In the genomic region with DNA sequence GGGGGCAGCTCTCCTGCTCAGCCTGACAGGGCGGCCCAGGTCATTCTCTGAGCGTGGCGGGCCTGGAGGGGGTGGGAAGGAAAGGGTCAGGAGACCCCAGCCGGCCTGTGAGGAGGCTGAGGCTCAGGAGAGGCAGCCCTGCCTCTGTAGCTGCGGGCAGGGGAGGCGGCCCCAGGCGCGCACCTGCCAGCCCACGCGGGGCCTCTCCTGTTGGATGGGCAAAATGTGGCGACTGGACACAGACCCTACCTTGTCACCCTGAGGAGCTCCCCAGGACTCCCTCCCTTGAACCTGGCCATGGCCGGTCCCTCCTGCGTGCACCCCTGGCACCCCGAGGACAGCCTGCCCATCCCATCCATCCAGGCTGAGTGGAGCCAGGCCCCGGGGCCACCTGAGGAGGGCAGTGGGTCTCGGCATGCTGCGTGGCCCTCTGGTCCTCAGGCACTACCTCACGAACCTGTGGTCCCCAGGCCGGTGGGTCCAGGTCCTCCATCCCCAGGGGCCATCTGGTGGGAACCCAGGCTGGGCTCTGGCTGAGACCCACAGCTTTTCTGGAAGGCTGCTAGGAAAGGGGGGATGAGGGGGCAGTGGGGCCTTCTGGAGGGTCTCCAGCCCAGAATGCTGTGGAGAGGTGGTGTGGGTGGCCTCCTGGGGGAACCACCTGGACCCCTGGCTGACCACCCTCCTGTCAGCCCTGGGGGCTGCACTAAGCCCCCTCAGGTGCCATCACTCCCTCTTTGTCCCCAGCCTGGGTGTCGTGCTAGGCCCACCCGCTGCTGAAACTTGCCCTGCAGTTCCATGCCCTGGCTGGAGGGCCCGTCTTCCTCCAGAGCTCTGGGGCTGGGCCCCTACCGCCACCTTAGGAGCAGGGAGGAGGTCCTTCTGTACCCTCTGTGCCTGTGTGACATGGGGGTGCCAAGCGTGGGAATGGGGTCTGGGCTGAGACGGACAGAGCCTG, we compare ENCODE assay signal across 4 cellular contexts.
TF ChIP-seq lines count a peak whose summit lies in the region.

No MANE protein-coding gene starts in this region.

TF ChIP-seq in SK-N-SH, 30 proteins besides CTCF, POLR2A, EP300 and RAD21:
- no peak for TF ChIP-seq RXRA (IDR thresholded peaks at IDR 0.05; ENCODE audit: borderline replicate concordance, low read depth)
- TF ChIP-seq FOSL2 (IDR thresholded peaks at IDR 0.05; ENCODE audit: borderline replicate concordance, low read depth): no peak
- TF ChIP-seq TCF12 (IDR thresholded peaks at IDR 0.05): no peak

TF ChIP-seq in SK-N-SH treated with all-trans-retinoic acid at 6 μM for 48 hours, 23 proteins besides CTCF, POLR2A, EP300 and RAD21:
- no peak for TF ChIP-seq GLIS3 (CRISPR knock-in tag; IDR thresholded peaks at IDR 0.05)
- TF ChIP-seq, protein P1, sequence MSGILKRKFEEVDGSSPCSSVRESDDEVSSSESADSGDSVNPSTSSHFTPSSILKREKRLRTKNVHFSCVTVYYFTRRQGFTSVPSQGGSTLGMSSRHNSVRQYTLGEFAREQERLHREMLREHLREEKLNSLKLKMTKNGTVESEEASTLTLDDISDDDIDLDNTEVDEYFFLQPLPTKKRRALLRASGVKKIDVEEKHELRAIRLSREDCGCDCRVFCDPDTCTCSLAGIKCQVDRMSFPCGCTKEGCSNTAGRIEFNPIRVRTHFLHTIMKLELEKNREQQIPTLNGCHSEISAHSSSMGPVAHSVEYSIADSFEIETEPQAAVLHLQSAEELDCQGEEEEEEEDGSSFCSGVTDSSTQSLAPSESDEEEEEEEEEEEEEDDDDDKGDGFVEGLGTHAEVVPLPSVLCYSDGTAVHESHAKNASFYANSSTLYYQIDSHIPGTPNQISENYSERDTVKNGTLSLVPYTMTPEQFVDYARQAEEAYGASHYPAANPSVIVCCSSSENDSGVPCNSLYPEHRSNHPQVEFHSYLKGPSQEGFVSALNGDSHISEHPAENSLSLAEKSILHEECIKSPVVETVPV (CRISPR knock-in tag; IDR thresholded peaks at IDR 0.05): no peak
- no peak for TF ChIP-seq ZNF565 (CRISPR knock-in tag; conservative IDR thresholded peaks at IDR 0.05; ENCODE audit: low read depth)
- TF ChIP-seq ZFP30 (CRISPR knock-in tag; IDR thresholded peaks at IDR 0.05): no peak
- no peak for TF ChIP-seq ZNF8 (CRISPR knock-in tag; IDR thresholded peaks at IDR 0.05)

TF ChIP-seq in GM23338, 12 proteins besides CTCF, POLR2A, EP300 and RAD21 (continues in another document):
- TF ChIP-seq STAT1 (IDR thresholded peaks at IDR 0.05; ENCODE audit: unreplicated experiment) (no peak), NANOG (IDR thresholded peaks at IDR 0.05; ENCODE audit: borderline replicate concordance) (no peak), POLR2AphosphoS5 (IDR thresholded peaks at IDR 0.05; ENCODE audit: low read depth) (no peak), EZH2 (IDR thresholded peaks at IDR 0.05; ENCODE audit: low read depth, unreplicated experiment) (no peak), EZH2phosphoT487 (IDR thresholded peaks at IDR 0.05; ENCODE audit: unreplicated experiment) (no peak), ZNF331 (CRISPR knock-in tag; IDR thresholded peaks at IDR 0.05; ENCODE audit: low read depth) (no peak), ETS1 (IDR thresholded peaks at IDR 0.05) (no peak), JUNB (IDR thresholded peaks at IDR 0.05; ENCODE audit: unreplicated experiment) (no peak)
- TF ChIP-seq, protein P2, sequence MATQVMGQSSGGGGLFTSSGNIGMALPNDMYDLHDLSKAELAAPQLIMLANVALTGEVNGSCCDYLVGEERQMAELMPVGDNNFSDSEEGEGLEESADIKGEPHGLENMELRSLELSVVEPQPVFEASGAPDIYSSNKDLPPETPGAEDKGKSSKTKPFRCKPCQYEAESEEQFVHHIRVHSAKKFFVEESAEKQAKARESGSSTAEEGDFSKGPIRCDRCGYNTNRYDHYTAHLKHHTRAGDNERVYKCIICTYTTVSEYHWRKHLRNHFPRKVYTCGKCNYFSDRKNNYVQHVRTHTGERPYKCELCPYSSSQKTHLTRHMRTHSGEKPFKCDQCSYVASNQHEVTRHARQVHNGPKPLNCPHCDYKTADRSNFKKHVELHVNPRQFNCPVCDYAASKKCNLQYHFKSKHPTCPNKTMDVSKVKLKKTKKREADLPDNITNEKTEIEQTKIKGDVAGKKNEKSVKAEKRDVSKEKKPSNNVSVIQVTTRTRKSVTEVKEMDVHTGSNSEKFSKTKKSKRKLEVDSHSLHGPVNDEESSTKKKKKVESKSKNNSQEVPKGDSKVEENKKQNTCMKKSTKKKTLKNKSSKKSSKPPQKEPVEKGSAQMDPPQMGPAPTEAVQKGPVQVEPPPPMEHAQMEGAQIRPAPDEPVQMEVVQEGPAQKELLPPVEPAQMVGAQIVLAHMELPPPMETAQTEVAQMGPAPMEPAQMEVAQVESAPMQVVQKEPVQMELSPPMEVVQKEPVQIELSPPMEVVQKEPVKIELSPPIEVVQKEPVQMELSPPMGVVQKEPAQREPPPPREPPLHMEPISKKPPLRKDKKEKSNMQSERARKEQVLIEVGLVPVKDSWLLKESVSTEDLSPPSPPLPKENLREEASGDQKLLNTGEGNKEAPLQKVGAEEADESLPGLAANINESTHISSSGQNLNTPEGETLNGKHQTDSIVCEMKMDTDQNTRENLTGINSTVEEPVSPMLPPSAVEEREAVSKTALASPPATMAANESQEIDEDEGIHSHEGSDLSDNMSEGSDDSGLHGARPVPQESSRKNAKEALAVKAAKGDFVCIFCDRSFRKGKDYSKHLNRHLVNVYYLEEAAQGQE (IDR thresholded peaks at IDR 0.05; ENCODE audit: unreplicated experiment): no peak

TF ChIP-seq in HepG2, 621 proteins besides CTCF, POLR2A, EP300 and RAD21:
- TF ChIP-seq ZNF784 (CRISPR knock-in tag; IDR thresholded peaks at IDR 0.05; ENCODE audit: borderline replicate concordance) (no peak), ZNF326 (CRISPR knock-in tag; IDR thresholded peaks at IDR 0.05; ENCODE audit: borderline replicate concordance) (no peak), ZNF546 (CRISPR knock-in tag; conservative IDR thresholded peaks at IDR 0.05) (no peak), JUNB (CRISPR knock-in tag; IDR thresholded peaks at IDR 0.05; ENCODE audit: borderline replicate concordance) (no peak), ZHX2 (IDR thresholded peaks at IDR 0.05; ENCODE audit: low read depth) (no peak), ZHX2 (CRISPR knock-in tag; IDR thresholded peaks at IDR 0.05; ENCODE audit: borderline replicate concordance) (no peak), PLRG1 (conservative IDR thresholded peaks at IDR 0.05) (no peak), SOX6 (IDR thresholded peaks at IDR 0.05) (no peak), SOX6 (CRISPR knock-in tag; IDR thresholded peaks at IDR 0.05) (no peak), SP4 (CRISPR knock-in tag; IDR thresholded peaks at IDR 0.05) (no peak), ZNF318 (CRISPR knock-in tag; IDR thresholded peaks at IDR 0.05) (no peak), ZEB1 (IDR thresholded peaks at IDR 0.05; ENCODE audit: insufficient replicate concordance, low read depth) (no peak), GATAD2A (CRISPR knock-in tag; IDR thresholded peaks at IDR 0.05) (no peak), SPEN (CRISPR knock-in tag; IDR thresholded peaks at IDR 0.05; ENCODE audit: low read depth) (no peak)
- TF ChIP-seq, protein P3, sequence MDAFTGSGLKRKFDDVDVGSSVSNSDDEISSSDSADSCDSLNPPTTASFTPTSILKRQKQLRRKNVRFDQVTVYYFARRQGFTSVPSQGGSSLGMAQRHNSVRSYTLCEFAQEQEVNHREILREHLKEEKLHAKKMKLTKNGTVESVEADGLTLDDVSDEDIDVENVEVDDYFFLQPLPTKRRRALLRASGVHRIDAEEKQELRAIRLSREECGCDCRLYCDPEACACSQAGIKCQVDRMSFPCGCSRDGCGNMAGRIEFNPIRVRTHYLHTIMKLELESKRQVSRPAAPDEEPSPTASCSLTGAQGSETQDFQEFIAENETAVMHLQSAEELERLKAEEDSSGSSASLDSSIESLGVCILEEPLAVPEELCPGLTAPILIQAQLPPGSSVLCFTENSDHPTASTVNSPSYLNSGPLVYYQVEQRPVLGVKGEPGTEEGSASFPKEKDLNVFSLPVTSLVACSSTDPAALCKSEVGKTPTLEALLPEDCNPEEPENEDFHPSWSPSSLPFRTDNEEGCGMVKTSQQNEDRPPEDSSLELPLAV (CRISPR knock-in tag; conservative IDR thresholded peaks at IDR 0.05; ENCODE audit: low read depth): no peak
